ENCODE assay signal across 8 cellular contexts in genomic region chr5:149730620-149731331, GRCh38. TPM values are rescaled to one million over a fixed set of nuclear protein-coding genes. Genes with fewer than 3 reads are reported as not detected.
DNase-seq lines count a peak whose midpoint lies in the region; ATAC-seq, FAIRE-seq and TF ChIP-seq lines count a peak whose summit lies in the region.

No MANE protein-coding gene starts in this region.

- H3K4me2 ChIP-seq in GM12878 (ENCODE audit: control insufficient read depth, insufficient read depth), result peak overlapping the region; percentile 72

- TF ChIP-seq POLR2A in GM12878 (IDR thresholded peaks at IDR 0.05; ENCODE audit: low read depth, low read length), result peak; percentile 74

- TF ChIP-seq RAD21 in GM12878 (IDR thresholded peaks at IDR 0.05; ENCODE audit: insufficient read depth, low read depth, low read length), result peak; percentile 29; the same call in 1 of the 2 replicates

- H3K27ac ChIP-seq in GM12878 (ENCODE audit: control insufficient read depth, insufficient read depth) (peak overlapping the region; percentile 82), iPS-20b (ENCODE audit: low read length) (no peak overlapping the region), small intestine (ENCODE audit: low read depth in 1 of 2, low read length in 1 of 2) (peak overlapping the region; percentile 92 to 95)

- WGBS in GM12878 (ENCODE audit: insufficient coverage, insufficient replicate concordance, low lambda C conversion rate, missing lambda C conversion rate), result under 1% methylated on average over 58 of the region's 62 CpGs
- 0% methylated on average over 47 to 62 of the region's 62 CpGs for WGBS in small intestine, 3 donors

- H3K9me3 ChIP-seq in Caco-2 (no peaks in the 10 kb centered on the region), T-helper 17 cell (ENCODE audit: control insufficient read depth, low read length, poor library complexity, severe bottlenecking) (no peaks in the 10 kb centered on the region), GM12878 (replicated peaks; ENCODE audit: control insufficient read depth, insufficient read depth, low read length) (no peaks in the 10 kb centered on the region), iPS-20b (ENCODE audit: insufficient read depth, low read depth, low read length) (no peaks in the 10 kb centered on the region), small intestine (ENCODE audit: control insufficient read depth, low read depth) (no peaks in the 10 kb centered on the region)

- peak overlapping the region; percentile 80 for H2AFZ ChIP-seq in GM12878 (ENCODE audit: control insufficient read depth, low read depth, low read length)

- H3K27me3 ChIP-seq in Caco-2 (replicated peaks; ENCODE audit: control insufficient read depth, insufficient read depth, low read length), result no peaks in the 10 kb centered on the region
- H3K27me3 ChIP-seq in GM12878 (replicated peaks in 1 of 2; ENCODE audit: control insufficient read depth in 2 of 2, insufficient read depth in 2 of 2, low read length in 1 of 2), result no peaks in the 10 kb centered on the region
- peaks cover 29% of the 10 kb centered on the region for H3K27me3 ChIP-seq in iPS-20b (ENCODE audit: insufficient read depth, low read length)
- no peaks in the 10 kb centered on the region for H3K27me3 ChIP-seq in small intestine (ENCODE audit: control insufficient read depth in 2 of 2, insufficient read depth in 2 of 2, low read length in 2 of 2)

- H3K9me3 Mint-ChIP-seq in Caco-2 (ENCODE audit: unreplicated experiment), result no peaks in the 10 kb centered on the region

- H3K4me3 ChIP-seq in Caco-2 (ENCODE audit: low read depth, low read length), result peak overlapping the region; percentile 93
- H3K4me3 ChIP-seq in GM12878, result peak overlapping the region; percentile 100
- peak overlapping the region; percentile 76 for H3K4me3 ChIP-seq in iPS-20b (ENCODE audit: low read length)
- peak overlapping the region; percentile 84 to 92 for H3K4me3 ChIP-seq in small intestine (ENCODE audit: low read depth in 1 of 2, low read length in 2 of 2)

- peak overlapping the region; percentile 92 for H3K4me3 Mint-ChIP-seq in Caco-2 (ENCODE audit: unreplicated experiment)
- peak overlapping the region; percentile 92 for H3K4me3 Mint-ChIP-seq in T-helper 17 cell

- CTCF ChIA-PET in Caco-2 (lab: Charles Lee) (interaction anchor here (0.6 to 1.5 kb wide), 6 partner anchors 63 to 349 kb away, joined by 4 to 8 read pairs (median 6); no protein-coding TSS in a partner anchor), GM12878 (lab: Yijun Ruan, JAX) (interaction anchor here (0.7 to 4.3 kb wide), 9 partner anchors 10 to 98 kb away, joined by 3 to 35 read pairs (median 20); no protein-coding TSS in a partner anchor)

- POLR2A ChIA-PET in Caco-2 (lab: Charles Lee) (no interaction called here), GM12878 (lab: Charles Lee) (interaction anchor here (0.6 to 5.5 kb wide), 16 partner anchors 8 to 100 kb away, joined by 3 to 48 read pairs (median 4); no protein-coding TSS in a partner anchor)

- BruUV-seq in Caco-2 (replicated peaks; lab: Mats Ljungman, UMichigan), result no TSS peak
- BruUV-seq in GM12878 (replicated peaks; lab: Mats Ljungman, UMichigan), result no TSS peak

- RAD21 ChIA-PET in GM12878 (lab: Charles Lee; ENCODE audit: unreplicated experiment), result interaction anchor here (0.6 to 4.5 kb wide), 32 partner anchors 9 to 1434 kb away, joined by 3 to 51 read pairs (median 5); no protein-coding TSS in a partner anchor

- peaks cover 49% of the 10 kb centered on the region for H3K79me2 ChIP-seq in GM12878 (ENCODE audit: control insufficient read depth, insufficient read depth, low read length)

- H3K4me1 ChIP-seq in Caco-2 (peaks cover 11% of the 10 kb centered on the region), GM12878 (ENCODE audit: control insufficient read depth, insufficient read depth, low read length) (no peaks in the 10 kb centered on the region; the same call in 1 of the 2 replicates), iPS-20b (ENCODE audit: insufficient read depth, low read length) (peaks cover 10% of the 10 kb centered on the region; the same call in 1 of the 2 replicates), small intestine (ENCODE audit: control insufficient read depth in 2 of 2, insufficient read depth in 1 of 2, low read depth in 1 of 2, low read length in 1 of 2) (peaks cover 0 to 5% of the 10 kb centered on the region in 2 donors)

- H4K20me1 ChIP-seq in GM12878 (ENCODE audit: control insufficient read depth, insufficient read depth), result peaks cover 3% of the 10 kb centered on the region; the same call in 1 of the 2 replicates

- peaks cover 6% of the 10 kb centered on the region for H3K36me3 Mint-ChIP-seq in Caco-2 (ENCODE audit: insufficient read depth, unreplicated experiment)
- no peaks in the 10 kb centered on the region for H3K36me3 Mint-ChIP-seq in T-helper 17 cell (ENCODE audit: low read depth)

- ATAC-seq in GM19438 (IDR thresholded peaks at IDR 0.05; ENCODE audit: low read depth, unreplicated experiment) (peak; percentile 32), HG03521 (IDR thresholded peaks at IDR 0.05; ENCODE audit: unreplicated experiment) (peak; percentile 29), T-helper 17 cell (peak; percentile 38), GM12878 (peak; percentile 65)

- H3K9ac ChIP-seq in GM12878 (ENCODE audit: control insufficient read depth, insufficient read depth, low read length) (peak overlapping the region; percentile 91), iPS-20b (ENCODE audit: low read depth, low read length) (peak overlapping the region; percentile 85; the same call in 1 of the 2 replicates)

- TF ChIP-seq EP300 in GM12878 (IDR thresholded peaks at IDR 0.05; ENCODE audit: borderline replicate concordance in 1 of 2, control insufficient read depth in 1 of 2, low read depth in 2 of 2, low read length in 2 of 2), result no peak

- DNase-seq in Caco-2 (peak; percentile 61 to 66), T-helper 17 cell (peak; percentile 23 to 34 (median 31)), GM12878 (ENCODE audit: low read depth, low spot score) (no peak), small intestine (peak; percentile 63), dedifferentiated amniotic fluid mesenchymal stem cell (ENCODE audit: extremely low spot score) (no peak)

- no peaks in the 10 kb centered on the region for H3K27me3 Mint-ChIP-seq in Caco-2 (ENCODE audit: insufficient read depth, unreplicated experiment)
- H3K27me3 Mint-ChIP-seq in T-helper 17 cell, result no peaks in the 10 kb centered on the region

- intact Hi-C loops in Caco-2 (cut with micrococcal nuclease; ENCODE audit: unreplicated experiment) (loop anchor here (1.0 kb wide), 4 partner anchors 27 to 98 kb away; no protein-coding TSS in a partner anchor), GM12878 (cut with micrococcal nuclease; ENCODE audit: unreplicated experiment) (loop anchor here (1.0 to 10.0 kb wide), 6 partner anchors 46 to 234 kb away; partner anchors contain the start of gene SLC26A2)

- FAIRE-seq in GM12878 (lab: Jason Lieb, UNC), result no peak
- no peak for FAIRE-seq in small intestine (lab: Jason Lieb, UNC)

- H3K36me3 ChIP-seq in Caco-2 (ENCODE audit: control insufficient read depth, insufficient read depth, low read length) (0 out of 2 replicates have a peak, but pooled peaks cover 1% of the 10 kb centered on the region), GM12878 (ENCODE audit: control insufficient read depth in 2 of 2, insufficient read depth in 2 of 2, low read length in 1 of 2) (no peaks in the 10 kb centered on the region), iPS-20b (ENCODE audit: insufficient read depth, low read depth, low read length) (no peaks in the 10 kb centered on the region), small intestine (ENCODE audit: control insufficient read depth in 2 of 2, insufficient read depth in 2 of 2, low read length in 2 of 2) (no peaks in the 10 kb centered on the region)

- H3K27ac Mint-ChIP-seq in Caco-2 (ENCODE audit: unreplicated experiment) (peak overlapping the region; percentile 77), T-helper 17 cell (peak overlapping the region; percentile 84)

- peaks cover 13% of the 10 kb centered on the region for H3K4me1 Mint-ChIP-seq in Caco-2 (ENCODE audit: low read depth, unreplicated experiment)
- peaks cover 6% of the 10 kb centered on the region for H3K4me1 Mint-ChIP-seq in T-helper 17 cell

- SMC1A ChIA-PET in GM12878 (lab: Charles Lee; ENCODE audit: uncharacterized antibody, unreplicated experiment), result interaction anchor here (0.8 to 3.4 kb wide), 19 partner anchors 9 to 101 kb away, joined by 3 to 25 read pairs (median 4); no protein-coding TSS in a partner anchor

- in situ Hi-C loops in GM12878 (cut with MboI), result no loop called here

- peak in 1 of 2 experiments; percentile 46 for TF ChIP-seq CTCF in Caco-2 (IDR thresholded peaks at IDR 0.05; ENCODE audit: insufficient read depth in 1 of 2, low read depth in 1 of 2, low read length in 1 of 2, severe bottlenecking in 1 of 2, unreplicated experiment in 1 of 2)
- TF ChIP-seq CTCF in GM12878 (IDR thresholded peaks at IDR 0.05 in 2 of 3, conservative IDR thresholded peaks at IDR 0.05 in 1 of 3; ENCODE audit: control insufficient read depth in 2 of 3, extremely low read depth in 1 of 3, insufficient read depth in 1 of 3, low read depth in 3 of 3, low read length in 3 of 3), result peak in 2 of 3 experiments; percentile 11 to 42; a peak in 2 of 6 replicates

TF ChIP-seq in GM12878, 131 proteins besides CTCF, POLR2A, EP300 and RAD21 (continues in another document):
- TF ChIP-seq MYC (IDR thresholded peaks at IDR 0.05; ENCODE audit: insufficient read depth, insufficient read length, insufficient replicate concordance, low read length, severe bottlenecking) (peak; percentile 58), FOXM1 (IDR thresholded peaks at IDR 0.05; ENCODE audit: low read depth, low read length) (peak; percentile 29; the same call in 1 of the 2 replicates), EGR1 (IDR thresholded peaks at IDR 0.05; ENCODE audit: borderline replicate concordance in 1 of 2, low read depth in 2 of 2, low read length in 2 of 2) (peak in 1 of 2 experiments; percentile 62; a peak in 1 of 3 replicates)

RNA-seq across cellular contexts. Expression of gene PPARGC1B, which starts 0.7 kb away (rescaled TPM):
- total RNA-seq in Caco-2 (2022) (7.7 and 8.0 TPM in 2 replicates), T-helper 17 cell (1 to 10 TPM; 4.4 to 4.6 TPM), GM12878 (2014; rRNA removed) (5.3 and 6.4 TPM in 2 replicates), GM12878 (2014; rRNA removed; fragmentation: Illumina TruSeq; extraction: Trizol) (5.8 and 6.1 TPM in 2 replicates), GM12878 (2021) (18.1 and 20.5 TPM in 2 replicates)
- total RNA-seq in GM12878 (2013; cell fraction: nucleolus; rRNA removed), result 55.8 and 60.6 TPM in 2 replicates
- 2.5 TPM for polyA plus RNA-seq in GM12878 (2011; ENCODE audit: low read depth)
- polyA plus RNA-seq in GM12878 (2011; rRNA removed) (3.0 and 4.7 TPM in 2 replicates), GM12878 (2014; fragmentation: Illumina TruSeq; extraction: Trizol) (7.8 and 8.6 TPM in 2 replicates), GM12878 (2014; fragmentation: Nextera tagmentation; extraction: Ambion mirVana) (1 to 10 TPM; 1.8 to 2.5 TPM), GM12878 (2014; rRNA removed) (7.3 and 7.5 TPM in 2 replicates), GM12878 (2016; fragmentation: Nextera tagmentation; extraction: Ambion mirVana) (10 to 100 TPM; 10.4 to 10.7 TPM), small intestine (1 to 10 TPM; 3.0 to 8.9 (median 5.6) TPM)
- 3.2 and 4.0 TPM in 2 replicates for polyA plus RNA-seq in GM12878 (2011; cell fraction: cytosol; rRNA removed)
- 24.1 and 34.3 TPM in 2 replicates for polyA plus RNA-seq in GM12878 (2011; cell fraction: nucleus; rRNA removed)
- polyA plus RNA-seq in GM12878 (2012), result 3.1 and 3.8 TPM in 2 replicates
- 9.2 and 10.7 TPM in 2 replicates for polyA minus RNA-seq in GM12878 (2011; rRNA and poly(A)+ RNA removed)
- 5.5 and 6.4 TPM in 2 replicates for polyA minus RNA-seq in GM12878 (2011; cell fraction: cytosol; rRNA and poly(A)+ RNA removed)
- 11.2 and 19.8 TPM in 2 replicates for polyA minus RNA-seq in GM12878 (2011; cell fraction: nucleus; rRNA and poly(A)+ RNA removed)

Comparison
In these comparisons a context has a peak if more than half of its experiments do, and no peak if none do; other contexts are left out.
1. DNase-seq: peak in Caco-2 (2 of 2), T-helper 17 cell (3 of 3) and small intestine (single experiment); none in GM12878 (single experiment) and dedifferentiated amniotic fluid mesenchymal stem cell (single experiment).
2. Peak in every context shown above with its lines, with median percentiles within 50 percentile points of each other: H3K4me3 ChIP-seq and ATAC-seq.